In the genomic region with DNA sequence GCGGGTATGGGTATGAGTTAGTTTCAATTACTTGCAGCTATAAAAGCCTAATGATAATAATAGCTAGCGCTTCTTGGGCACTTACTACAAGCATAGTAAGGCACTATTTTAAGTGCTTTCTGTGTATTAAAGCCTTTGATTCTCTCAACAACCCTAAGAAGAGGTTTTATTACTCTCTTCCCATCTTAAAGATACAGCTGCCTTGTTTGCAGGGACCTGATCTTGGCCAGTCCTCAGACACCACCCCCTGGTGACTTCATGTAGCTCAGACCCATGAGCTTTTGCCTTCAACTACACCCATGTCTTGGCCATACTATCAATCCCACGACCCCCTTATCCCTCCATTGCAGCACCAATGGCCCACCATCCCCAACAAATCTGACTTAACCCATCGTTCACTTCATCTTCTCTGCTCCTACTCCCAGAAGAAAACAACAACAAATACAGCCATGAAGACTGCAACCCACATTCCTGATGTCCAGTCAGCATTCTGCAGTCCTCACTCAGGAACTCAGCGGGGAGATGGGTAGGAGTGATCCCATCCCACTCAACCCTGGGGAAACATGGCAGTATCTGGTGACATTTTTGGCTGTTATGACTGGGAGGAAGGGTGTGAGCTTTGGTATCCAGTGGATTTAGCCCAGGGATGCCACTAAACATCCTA, we compare ENCODE assay signal across 1 cellular context.
TF ChIP-seq lines count a peak whose summit lies in the region.

No MANE protein-coding gene starts in this region.

TF ChIP-seq in WTC11, 78 proteins besides CTCF, POLR2A, EP300 and RAD21 (continued from another document):
- TF ChIP-seq, protein P1, sequence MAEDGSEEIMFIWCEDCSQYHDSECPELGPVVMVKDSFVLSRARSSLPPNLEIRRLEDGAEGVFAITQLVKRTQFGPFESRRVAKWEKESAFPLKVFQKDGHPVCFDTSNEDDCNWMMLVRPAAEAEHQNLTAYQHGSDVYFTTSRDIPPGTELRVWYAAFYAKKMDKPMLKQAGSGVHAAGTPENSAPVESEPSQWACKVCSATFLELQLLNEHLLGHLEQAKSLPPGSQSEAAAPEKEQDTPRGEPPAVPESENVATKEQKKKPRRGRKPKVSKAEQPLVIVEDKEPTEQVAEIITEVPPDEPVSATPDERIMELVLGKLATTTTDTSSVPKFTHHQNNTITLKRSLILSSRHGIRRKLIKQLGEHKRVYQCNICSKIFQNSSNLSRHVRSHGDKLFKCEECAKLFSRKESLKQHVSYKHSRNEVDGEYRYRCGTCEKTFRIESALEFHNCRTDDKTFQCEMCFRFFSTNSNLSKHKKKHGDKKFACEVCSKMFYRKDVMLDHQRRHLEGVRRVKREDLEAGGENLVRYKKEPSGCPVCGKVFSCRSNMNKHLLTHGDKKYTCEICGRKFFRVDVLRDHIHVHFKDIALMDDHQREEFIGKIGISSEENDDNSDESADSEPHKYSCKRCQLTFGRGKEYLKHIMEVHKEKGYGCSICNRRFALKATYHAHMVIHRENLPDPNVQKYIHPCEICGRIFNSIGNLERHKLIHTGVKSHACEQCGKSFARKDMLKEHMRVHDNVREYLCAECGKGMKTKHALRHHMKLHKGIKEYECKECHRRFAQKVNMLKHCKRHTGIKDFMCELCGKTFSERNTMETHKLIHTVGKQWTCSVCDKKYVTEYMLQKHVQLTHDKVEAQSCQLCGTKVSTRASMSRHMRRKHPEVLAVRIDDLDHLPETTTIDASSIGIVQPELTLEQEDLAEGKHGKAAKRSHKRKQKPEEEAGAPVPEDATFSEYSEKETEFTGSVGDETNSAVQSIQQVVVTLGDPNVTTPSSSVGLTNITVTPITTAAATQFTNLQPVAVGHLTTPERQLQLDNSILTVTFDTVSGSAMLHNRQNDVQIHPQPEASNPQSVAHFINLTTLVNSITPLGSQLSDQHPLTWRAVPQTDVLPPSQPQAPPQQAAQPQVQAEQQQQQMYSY (CRISPR knock-in tag; IDR thresholded peaks at IDR 0.05), result no peak
- TF ChIP-seq ZBTB21 (CRISPR knock-in tag; IDR thresholded peaks at IDR 0.05; ENCODE audit: borderline replicate concordance) (no peak), PRRX2 (CRISPR knock-in tag; IDR thresholded peaks at IDR 0.05) (no peak), ZNF121 (CRISPR knock-in tag; IDR thresholded peaks at IDR 0.05) (no peak), IRF2 (CRISPR knock-in tag; IDR thresholded peaks at IDR 0.05; ENCODE audit: borderline replicate concordance, low read depth) (no peak), CREB1 (CRISPR knock-in tag; IDR thresholded peaks at IDR 0.05) (no peak), MYBL2 (CRISPR knock-in tag; IDR thresholded peaks at IDR 0.05) (no peak), ZNF317 (CRISPR knock-in tag; IDR thresholded peaks at IDR 0.05; ENCODE audit: borderline replicate concordance, low read depth) (no peak), RORB (CRISPR knock-in tag; IDR thresholded peaks at IDR 0.05) (no peak)
- TF ChIP-seq, protein P2, sequence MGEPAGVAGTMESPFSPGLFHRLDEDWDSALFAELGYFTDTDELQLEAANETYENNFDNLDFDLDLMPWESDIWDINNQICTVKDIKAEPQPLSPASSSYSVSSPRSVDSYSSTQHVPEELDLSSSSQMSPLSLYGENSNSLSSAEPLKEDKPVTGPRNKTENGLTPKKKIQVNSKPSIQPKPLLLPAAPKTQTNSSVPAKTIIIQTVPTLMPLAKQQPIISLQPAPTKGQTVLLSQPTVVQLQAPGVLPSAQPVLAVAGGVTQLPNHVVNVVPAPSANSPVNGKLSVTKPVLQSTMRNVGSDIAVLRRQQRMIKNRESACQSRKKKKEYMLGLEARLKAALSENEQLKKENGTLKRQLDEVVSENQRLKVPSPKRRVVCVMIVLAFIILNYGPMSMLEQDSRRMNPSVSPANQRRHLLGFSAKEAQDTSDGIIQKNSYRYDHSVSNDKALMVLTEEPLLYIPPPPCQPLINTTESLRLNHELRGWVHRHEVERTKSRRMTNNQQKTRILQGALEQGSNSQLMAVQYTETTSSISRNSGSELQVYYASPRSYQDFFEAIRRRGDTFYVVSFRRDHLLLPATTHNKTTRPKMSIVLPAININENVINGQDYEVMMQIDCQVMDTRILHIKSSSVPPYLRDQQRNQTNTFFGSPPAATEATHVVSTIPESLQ (CRISPR knock-in tag; IDR thresholded peaks at IDR 0.05), result no peak
- TF ChIP-seq, protein P3, sequence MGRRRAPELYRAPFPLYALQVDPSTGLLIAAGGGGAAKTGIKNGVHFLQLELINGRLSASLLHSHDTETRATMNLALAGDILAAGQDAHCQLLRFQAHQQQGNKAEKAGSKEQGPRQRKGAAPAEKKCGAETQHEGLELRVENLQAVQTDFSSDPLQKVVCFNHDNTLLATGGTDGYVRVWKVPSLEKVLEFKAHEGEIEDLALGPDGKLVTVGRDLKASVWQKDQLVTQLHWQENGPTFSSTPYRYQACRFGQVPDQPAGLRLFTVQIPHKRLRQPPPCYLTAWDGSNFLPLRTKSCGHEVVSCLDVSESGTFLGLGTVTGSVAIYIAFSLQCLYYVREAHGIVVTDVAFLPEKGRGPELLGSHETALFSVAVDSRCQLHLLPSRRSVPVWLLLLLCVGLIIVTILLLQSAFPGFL (CRISPR knock-in tag; IDR thresholded peaks at IDR 0.05; ENCODE audit: borderline replicate concordance), result no peak
- TF ChIP-seq, protein P4, sequence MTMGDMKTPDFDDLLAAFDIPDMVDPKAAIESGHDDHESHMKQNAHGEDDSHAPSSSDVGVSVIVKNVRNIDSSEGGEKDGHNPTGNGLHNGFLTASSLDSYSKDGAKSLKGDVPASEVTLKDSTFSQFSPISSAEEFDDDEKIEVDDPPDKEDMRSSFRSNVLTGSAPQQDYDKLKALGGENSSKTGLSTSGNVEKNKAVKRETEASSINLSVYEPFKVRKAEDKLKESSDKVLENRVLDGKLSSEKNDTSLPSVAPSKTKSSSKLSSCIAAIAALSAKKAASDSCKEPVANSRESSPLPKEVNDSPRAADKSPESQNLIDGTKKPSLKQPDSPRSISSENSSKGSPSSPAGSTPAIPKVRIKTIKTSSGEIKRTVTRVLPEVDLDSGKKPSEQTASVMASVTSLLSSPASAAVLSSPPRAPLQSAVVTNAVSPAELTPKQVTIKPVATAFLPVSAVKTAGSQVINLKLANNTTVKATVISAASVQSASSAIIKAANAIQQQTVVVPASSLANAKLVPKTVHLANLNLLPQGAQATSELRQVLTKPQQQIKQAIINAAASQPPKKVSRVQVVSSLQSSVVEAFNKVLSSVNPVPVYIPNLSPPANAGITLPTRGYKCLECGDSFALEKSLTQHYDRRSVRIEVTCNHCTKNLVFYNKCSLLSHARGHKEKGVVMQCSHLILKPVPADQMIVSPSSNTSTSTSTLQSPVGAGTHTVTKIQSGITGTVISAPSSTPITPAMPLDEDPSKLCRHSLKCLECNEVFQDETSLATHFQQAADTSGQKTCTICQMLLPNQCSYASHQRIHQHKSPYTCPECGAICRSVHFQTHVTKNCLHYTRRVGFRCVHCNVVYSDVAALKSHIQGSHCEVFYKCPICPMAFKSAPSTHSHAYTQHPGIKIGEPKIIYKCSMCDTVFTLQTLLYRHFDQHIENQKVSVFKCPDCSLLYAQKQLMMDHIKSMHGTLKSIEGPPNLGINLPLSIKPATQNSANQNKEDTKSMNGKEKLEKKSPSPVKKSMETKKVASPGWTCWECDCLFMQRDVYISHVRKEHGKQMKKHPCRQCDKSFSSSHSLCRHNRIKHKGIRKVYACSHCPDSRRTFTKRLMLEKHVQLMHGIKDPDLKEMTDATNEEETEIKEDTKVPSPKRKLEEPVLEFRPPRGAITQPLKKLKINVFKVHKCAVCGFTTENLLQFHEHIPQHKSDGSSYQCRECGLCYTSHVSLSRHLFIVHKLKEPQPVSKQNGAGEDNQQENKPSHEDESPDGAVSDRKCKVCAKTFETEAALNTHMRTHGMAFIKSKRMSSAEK (CRISPR knock-in tag; IDR thresholded peaks at IDR 0.05; ENCODE audit: borderline replicate concordance), result no peak
TF ChIP-seq in WTC11: peak in this region for 0.
